ENCODE assay signal across 1 cellular context in genomic region chr2:222518570-222519381, GRCh38.
TF ChIP-seq lines count a peak whose summit lies in the region.

No MANE protein-coding gene starts in this region.

TF ChIP-seq in HepG2, 621 proteins besides CTCF, POLR2A, EP300 and RAD21:
- peak; percentile 85 to 91 for TF ChIP-seq MAFK (conservative IDR thresholded peaks at IDR 0.05 in 1 of 2, IDR thresholded peaks at IDR 0.05 in 1 of 2; ENCODE audit: low read length in 2 of 2)
- TF ChIP-seq MAFF (IDR thresholded peaks at IDR 0.05; ENCODE audit: low read depth, low read length): peak; percentile 85
- no peak for TF ChIP-seq ZSCAN22 (CRISPR knock-in tag; IDR thresholded peaks at IDR 0.05)
